In genomic region chr4:143406523-143406922, GRCh38 we compare ENCODE assay signal across 9 cellular contexts.
A peak's percentile ranks its signal among the peaks of the same experiment; 100 is the strongest.
DNase-seq lines count a peak whose midpoint lies in the region; ATAC-seq and TF ChIP-seq lines count a peak whose summit lies in the region.
"Had no signal": no experiment of that assay in that cellular context is flagged by ENCODE, and none has a peak within 500 bp of the region (broad histone marks: within the 10 kb centered on the region; RNA-seq: fewer than 3 reads in every experiment).

No MANE protein-coding gene starts in this region.

- H3K27ac ChIP-seq in heart left ventricle, result peak overlapping the region; percentile 1 to 70 (median 53)

- H3K9me3 ChIP-seq in adipocyte (ENCODE audit: control insufficient read depth, low read length) (no peaks in the 10 kb centered on the region), heart left ventricle (no peaks in the 10 kb centered on the region)

- intact Hi-C loops in heart left ventricle (cut with DNase I), result loop anchor here in 1 of 10 donors (5.0 kb wide), 1 partner anchor 69 kb away; the partner anchor contains the start of gene GAB1

- H3K4me1 ChIP-seq in adipocyte (ENCODE audit: control insufficient read depth, insufficient read depth, low read length) (peaks cover 67% of the 10 kb centered on the region), heart left ventricle (peaks cover 10 to 100% (median 87%) of the 10 kb centered on the region in 12 donors)

- peak overlapping the region; percentile 59 for H3K9ac ChIP-seq in adipocyte (ENCODE audit: low read length)

- H3K27me3 ChIP-seq in adipocyte (replicated peaks; ENCODE audit: control insufficient read depth, insufficient read depth, low read length) (no peaks in the 10 kb centered on the region), heart left ventricle (no peaks in the 10 kb centered on the region)

- DNase-seq in HK-2 (ENCODE audit: unreplicated experiment), result peak; percentile 11
- no peak for DNase-seq in adipocyte (ENCODE audit: low read depth)
- DNase-seq in heart left ventricle, result peak in 4 of 5 donors; percentile 50 to 69 (median 58)
- peak; percentile 4 for DNase-seq in stimulated activated CD4-positive, alpha-beta T cell treated with anti-CD3 and anti-CD28 coated beads, Interleukin-1b, Interleukin-23, amount 100 ng/mL, for 48 hours
- DNase-seq in NCI-H510A treated with DMSO at 0.1 percent for 48 hours (lab: John Stamatoyannopoulos, UW), result no peak
- DNase-seq in NCI-H2081 (lab: John Stamatoyannopoulos, UW), result no peak
- no peak for DNase-seq in hepatic stellate cell (ENCODE audit: low spot score)
- DNase-seq in activated effector memory CD4-positive, alpha-beta T cell treated with Interleukin-2 at 50 U/mL for 16 hours, result no peak
- DNase-seq: activated CD8-positive, alpha-beta memory T cell treated with anti-CD3 and anti-CD28 coated beads, Interleukin-2, amount 10 ng/mL, durations not matched to agents 7 days and 5 days had no signal

- H3K36me3 ChIP-seq in adipocyte (ENCODE audit: control insufficient read depth, insufficient read depth, low read length, severe bottlenecking) (no peaks in the 10 kb centered on the region), heart left ventricle (no peaks in the 10 kb centered on the region)

- H3K4me3 ChIP-seq in adipocyte (ENCODE audit: low read length), result peak overlapping the region; percentile 45
- H3K4me3 ChIP-seq in heart left ventricle, result no peak overlapping the region

- no peak for TF ChIP-seq CTCF in heart left ventricle (IDR thresholded peaks at IDR 0.05)

- TF ChIP-seq POLR2A in heart left ventricle (IDR thresholded peaks at IDR 0.05), result no peak

- 6 to 29% (median 13%) methylated on average over 3 of the region's 3 CpGs for WGBS in heart left ventricle, 4 donors

- peak; percentile 49 to 85 (median 68) for ATAC-seq in heart left ventricle
- ATAC-seq: activated CD8-positive, alpha-beta memory T cell treated with anti-CD3 and anti-CD28 coated beads, Interleukin-2, amount 10 ng/mL, durations not matched to agents 7 days and 5 days had no signal

Comparison
In these comparisons a context has a peak if more than half of its experiments do, and no peak if none do; other contexts are left out.
1. DNase-seq: peak in HK-2 (single experiment), heart left ventricle (4 of 5) and stimulated activated CD4-positive, alpha-beta T cell treated with anti-CD3 and anti-CD28 coated beads, Interleukin-1b, Interleukin-23, amount 100 ng/mL, for 48 hours (single experiment); none in adipocyte (single experiment), NCI-H510A treated with DMSO at 0.1 percent for 48 hours (single experiment), NCI-H2081 (0 of 2), hepatic stellate cell (single experiment) and activated effector memory CD4-positive, alpha-beta T cell treated with Interleukin-2 at 50 U/mL for 16 hours (single experiment).